Comparison of ENCODE assay signal across 1 cellular context in the genomic region with DNA sequence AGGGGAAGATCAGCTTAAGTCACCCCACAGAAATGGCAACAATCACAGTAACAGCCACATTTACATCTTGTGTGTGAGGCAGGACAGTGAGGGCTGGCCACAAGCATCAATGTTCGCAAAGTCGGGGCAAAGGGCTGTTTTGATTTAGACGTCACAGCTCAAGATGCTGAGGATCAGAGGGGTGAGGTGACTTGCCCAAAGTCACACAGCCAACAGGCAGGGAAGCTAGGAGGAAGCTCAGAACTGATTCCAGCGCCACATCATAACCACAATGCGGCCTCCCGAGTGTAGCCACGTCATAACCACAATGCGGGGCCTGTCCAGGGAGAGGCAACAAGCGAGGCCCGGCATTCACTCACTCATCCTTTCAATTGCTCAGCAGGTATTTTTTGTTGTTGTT.
TF ChIP-seq lines count a peak whose summit lies in the region.

No MANE protein-coding gene starts in this region.

TF ChIP-seq in K562, 482 proteins besides CTCF, POLR2A, EP300 and RAD21 (continued from another document):
- TF ChIP-seq TCF7 (IDR thresholded peaks at IDR 0.05; ENCODE audit: borderline replicate concordance) (no peak), SREBF1 (IDR thresholded peaks at IDR 0.05; ENCODE audit: borderline replicate concordance, low read depth, low read length) (no peak), POLR2B (IDR thresholded peaks at IDR 0.05; ENCODE audit: low read depth, partially characterized antibody) (no peak), SRF (CRISPR knock-in tag; IDR thresholded peaks at IDR 0.05) (no peak), GTF2E2 (tag; IDR thresholded peaks at IDR 0.05) (no peak), ZKSCAN8 (CRISPR knock-in tag; IDR thresholded peaks at IDR 0.05) (no peak), ZNF124 (CRISPR knock-in tag; IDR thresholded peaks at IDR 0.05) (no peak), ZFP36 (IDR thresholded peaks at IDR 0.05; ENCODE audit: low read depth, low read length, partially characterized antibody) (peak; percentile 83), NR4A1 (CRISPR knock-in tag; IDR thresholded peaks at IDR 0.05) (no peak), NR4A1 (tag; IDR thresholded peaks at IDR 0.05) (no peak), KDM1A (IDR thresholded peaks at IDR 0.05) (peak; percentile 26 to 42; a peak in 1 of 4 replicates), FOSL1 (tag; conservative IDR thresholded peaks at IDR 0.05) (peak; percentile 52), DACH1 (IDR thresholded peaks at IDR 0.05; ENCODE audit: partially characterized antibody) (no peak), FOS (IDR thresholded peaks at IDR 0.05; ENCODE audit: extremely low read depth, insufficient read length) (no peak)
- TF ChIP-seq, protein P1, sequence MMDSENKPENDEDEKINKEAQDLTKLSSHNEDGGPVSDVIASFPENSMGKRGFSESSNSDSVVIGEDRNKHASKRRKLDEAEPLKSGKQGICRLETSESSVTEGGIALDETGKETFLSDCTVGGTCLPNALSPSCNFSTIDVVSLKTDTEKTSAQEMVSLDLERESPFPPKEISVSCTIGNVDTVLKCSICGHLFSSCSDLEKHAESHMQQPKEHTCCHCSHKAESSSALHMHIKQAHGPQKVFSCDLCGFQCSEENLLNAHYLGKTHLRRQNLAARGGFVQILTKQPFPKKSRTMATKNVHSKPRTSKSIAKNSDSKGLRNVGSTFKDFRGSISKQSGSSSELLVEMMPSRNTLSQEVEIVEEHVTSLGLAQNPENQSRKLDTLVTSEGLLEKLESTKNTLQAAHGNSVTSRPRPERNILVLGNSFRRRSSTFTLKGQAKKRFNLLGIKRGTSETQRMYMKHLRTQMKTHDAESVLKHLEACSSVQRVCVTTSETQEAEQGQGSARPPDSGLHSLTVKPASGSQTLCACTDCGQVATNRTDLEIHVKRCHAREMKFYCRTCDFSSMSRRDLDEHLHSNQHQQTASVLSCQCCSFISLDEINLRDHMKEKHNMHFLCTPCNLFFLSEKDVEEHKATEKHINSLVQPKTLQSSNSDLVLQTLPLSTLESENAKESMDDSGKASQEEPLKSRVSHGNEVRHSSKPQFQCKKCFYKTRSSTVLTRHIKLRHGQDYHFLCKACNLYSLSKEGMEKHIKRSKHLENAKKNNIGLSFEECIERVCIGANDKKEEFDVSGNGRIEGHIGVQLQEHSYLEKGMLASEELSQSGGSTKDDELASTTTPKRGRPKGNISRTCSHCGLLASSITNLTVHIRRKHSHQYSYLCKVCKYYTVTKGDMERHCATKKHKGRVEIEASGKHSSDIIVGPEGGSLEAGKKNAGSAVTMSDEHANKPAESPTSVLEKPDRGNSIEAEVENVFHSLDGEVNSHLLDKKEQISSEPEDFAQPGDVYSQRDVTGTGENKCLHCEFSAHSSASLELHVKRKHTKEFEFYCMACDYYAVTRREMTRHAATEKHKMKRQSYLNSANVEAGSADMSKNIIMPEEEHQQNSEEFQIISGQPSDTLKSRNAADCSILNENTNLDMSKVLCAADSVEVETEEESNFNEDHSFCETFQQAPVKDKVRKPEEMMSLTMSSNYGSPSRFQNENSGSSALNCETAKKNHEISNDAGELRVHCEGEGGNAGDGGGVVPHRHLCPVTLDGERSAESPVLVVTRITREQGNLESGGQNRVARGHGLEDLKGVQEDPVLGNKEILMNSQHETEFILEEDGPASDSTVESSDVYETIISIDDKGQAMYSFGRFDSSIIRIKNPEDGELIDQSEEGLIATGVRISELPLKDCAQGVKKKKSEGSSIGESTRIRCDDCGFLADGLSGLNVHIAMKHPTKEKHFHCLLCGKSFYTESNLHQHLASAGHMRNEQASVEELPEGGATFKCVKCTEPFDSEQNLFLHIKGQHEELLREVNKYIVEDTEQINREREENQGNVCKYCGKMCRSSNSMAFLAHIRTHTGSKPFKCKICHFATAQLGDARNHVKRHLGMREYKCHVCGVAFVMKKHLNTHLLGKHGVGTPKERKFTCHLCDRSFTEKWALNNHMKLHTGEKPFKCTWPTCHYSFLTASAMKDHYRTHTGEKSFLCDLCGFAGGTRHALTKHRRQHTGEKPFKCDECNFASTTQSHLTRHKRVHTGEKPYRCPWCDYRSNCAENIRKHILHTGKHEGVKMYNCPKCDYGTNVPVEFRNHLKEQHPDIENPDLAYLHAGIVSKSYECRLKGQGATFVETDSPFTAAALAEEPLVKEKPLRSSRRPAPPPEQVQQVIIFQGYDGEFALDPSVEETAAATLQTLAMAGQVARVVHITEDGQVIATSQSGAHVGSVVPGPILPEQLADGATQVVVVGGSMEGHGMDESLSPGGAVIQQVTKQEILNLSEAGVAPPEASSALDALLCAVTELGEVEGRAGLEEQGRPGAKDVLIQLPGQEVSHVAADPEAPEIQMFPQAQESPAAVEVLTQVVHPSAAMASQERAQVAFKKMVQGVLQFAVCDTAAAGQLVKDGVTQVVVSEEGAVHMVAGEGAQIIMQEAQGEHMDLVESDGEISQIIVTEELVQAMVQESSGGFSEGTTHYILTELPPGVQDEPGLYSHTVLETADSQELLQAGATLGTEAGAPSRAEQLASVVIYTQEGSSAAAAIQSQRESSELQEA (IDR thresholded peaks at IDR 0.05; ENCODE audit: low read depth): no peak
- TF ChIP-seq, protein P2, sequence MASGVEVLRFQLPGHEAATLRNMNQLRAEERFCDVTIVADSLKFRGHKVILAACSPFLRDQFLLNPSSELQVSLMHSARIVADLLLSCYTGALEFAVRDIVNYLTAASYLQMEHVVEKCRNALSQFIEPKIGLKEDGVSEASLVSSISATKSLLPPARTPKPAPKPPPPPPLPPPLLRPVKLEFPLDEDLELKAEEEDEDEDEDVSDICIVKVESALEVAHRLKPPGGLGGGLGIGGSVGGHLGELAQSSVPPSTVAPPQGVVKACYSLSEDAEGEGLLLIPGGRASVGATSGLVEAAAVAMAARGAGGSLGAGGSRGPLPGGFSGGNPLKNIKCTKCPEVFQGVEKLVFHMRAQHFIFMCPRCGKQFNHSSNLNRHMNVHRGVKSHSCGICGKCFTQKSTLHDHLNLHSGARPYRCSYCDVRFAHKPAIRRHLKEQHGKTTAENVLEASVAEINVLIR (CRISPR knock-in tag; IDR thresholded peaks at IDR 0.05): no peak
- TF ChIP-seq, protein P3, sequence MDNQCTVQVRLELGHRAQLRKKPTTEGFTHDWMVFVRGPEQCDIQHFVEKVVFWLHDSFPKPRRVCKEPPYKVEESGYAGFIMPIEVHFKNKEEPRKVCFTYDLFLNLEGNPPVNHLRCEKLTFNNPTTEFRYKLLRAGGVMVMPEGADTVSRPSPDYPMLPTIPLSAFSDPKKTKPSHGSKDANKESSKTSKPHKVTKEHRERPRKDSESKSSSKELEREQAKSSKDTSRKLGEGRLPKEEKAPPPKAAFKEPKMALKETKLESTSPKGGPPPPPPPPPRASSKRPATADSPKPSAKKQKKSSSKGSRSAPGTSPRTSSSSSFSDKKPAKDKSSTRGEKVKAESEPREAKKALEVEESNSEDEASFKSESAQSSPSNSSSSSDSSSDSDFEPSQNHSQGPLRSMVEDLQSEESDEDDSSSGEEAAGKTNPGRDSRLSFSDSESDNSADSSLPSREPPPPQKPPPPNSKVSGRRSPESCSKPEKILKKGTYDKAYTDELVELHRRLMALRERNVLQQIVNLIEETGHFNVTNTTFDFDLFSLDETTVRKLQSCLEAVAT (IDR thresholded peaks at IDR 0.05): no peak
- TF ChIP-seq, protein P4, sequence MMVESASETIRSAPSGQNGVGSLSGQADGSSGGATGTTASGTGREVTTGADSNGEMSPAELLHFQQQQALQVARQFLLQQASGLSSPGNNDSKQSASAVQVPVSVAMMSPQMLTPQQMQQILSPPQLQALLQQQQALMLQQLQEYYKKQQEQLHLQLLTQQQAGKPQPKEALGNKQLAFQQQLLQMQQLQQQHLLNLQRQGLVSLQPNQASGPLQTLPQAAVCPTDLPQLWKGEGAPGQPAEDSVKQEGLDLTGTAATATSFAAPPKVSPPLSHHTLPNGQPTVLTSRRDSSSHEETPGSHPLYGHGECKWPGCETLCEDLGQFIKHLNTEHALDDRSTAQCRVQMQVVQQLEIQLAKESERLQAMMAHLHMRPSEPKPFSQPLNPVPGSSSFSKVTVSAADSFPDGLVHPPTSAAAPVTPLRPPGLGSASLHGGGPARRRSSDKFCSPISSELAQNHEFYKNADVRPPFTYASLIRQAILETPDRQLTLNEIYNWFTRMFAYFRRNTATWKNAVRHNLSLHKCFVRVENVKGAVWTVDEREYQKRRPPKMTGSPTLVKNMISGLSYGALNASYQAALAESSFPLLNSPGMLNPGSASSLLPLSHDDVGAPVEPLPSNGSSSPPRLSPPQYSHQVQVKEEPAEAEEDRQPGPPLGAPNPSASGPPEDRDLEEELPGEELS (CRISPR knock-in tag; IDR thresholded peaks at IDR 0.05; ENCODE audit: borderline replicate concordance): no peak
- TF ChIP-seq, protein P5, sequence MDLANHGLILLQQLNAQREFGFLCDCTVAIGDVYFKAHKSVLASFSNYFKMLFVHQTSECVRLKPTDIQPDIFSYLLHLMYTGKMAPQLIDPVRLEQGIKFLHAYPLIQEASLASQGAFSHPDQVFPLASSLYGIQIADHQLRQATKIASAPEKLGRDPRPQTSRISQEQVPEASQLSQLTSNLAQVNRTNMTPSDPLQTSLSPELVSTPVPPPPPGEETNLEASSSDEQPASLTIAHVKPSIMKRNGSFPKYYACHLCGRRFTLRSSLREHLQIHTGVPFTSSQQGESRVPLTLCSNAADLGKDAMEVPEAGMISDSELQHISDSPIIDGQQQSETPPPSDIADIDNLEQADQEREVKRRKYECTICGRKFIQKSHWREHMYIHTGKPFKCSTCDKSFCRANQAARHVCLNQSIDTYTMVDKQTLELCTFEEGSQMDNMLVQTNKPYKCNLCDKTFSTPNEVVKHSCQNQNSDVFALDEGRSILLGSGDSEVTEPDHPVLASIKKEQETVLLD (IDR thresholded peaks at IDR 0.05): no peak
- TF ChIP-seq, protein P6, sequence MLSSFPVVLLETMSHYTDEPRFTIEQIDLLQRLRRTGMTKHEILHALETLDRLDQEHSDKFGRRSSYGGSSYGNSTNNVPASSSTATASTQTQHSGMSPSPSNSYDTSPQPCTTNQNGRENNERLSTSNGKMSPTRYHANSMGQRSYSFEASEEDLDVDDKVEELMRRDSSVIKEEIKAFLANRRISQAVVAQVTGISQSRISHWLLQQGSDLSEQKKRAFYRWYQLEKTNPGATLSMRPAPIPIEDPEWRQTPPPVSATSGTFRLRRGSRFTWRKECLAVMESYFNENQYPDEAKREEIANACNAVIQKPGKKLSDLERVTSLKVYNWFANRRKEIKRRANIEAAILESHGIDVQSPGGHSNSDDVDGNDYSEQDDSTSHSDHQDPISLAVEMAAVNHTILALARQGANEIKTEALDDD (IDR thresholded peaks at IDR 0.05): no peak
TF ChIP-seq in K562: peak in this region for 8.
